In genomic region chr17:44919885-44920564, GRCh38 we compare ENCODE assay signal across 8 cellular contexts. TPM values are rescaled to one million over a fixed set of nuclear protein-coding genes. Genes with fewer than 3 reads are reported as not detected.
A peak's percentile ranks its signal among the peaks of the same experiment; 100 is the strongest.
DNase-seq lines count a peak whose midpoint lies in the region; ATAC-seq, FAIRE-seq and TF ChIP-seq lines count a peak whose summit lies in the region.

No MANE protein-coding gene starts in this region.

- no peak overlapping the region for H3T11ph ChIP-seq in H9 (ENCODE audit: low read length)

- no peak overlapping the region for H4K8ac ChIP-seq in H9 (replicated peaks; ENCODE audit: insufficient read length, low read depth, low read length)

- H2BK12ac ChIP-seq in H9 (ENCODE audit: insufficient read length, low read depth, low read length) = no peak overlapping the region

- H3K4me1 Mint-ChIP-seq in H9 = peaks cover 17 to 32% of the 10 kb centered on the region in 2 experiments

- H3K79me1 ChIP-seq in H9 (ENCODE audit: insufficient read depth, low read depth, low read length, poor library complexity, severe bottlenecking) = no peaks in the 10 kb centered on the region

- H3K4ac ChIP-seq in H9 (ENCODE audit: low read depth, low read length) = no peak overlapping the region

- H3K36me3 Mint-ChIP-seq in H9 (ENCODE audit: insufficient read depth in 1 of 3, low read depth in 3 of 3) = peaks cover 0 to 3% (median 0%) of the 10 kb centered on the region in 3 experiments; a peak in 1 of 7 replicates

- H3K9me3 ChIP-seq in H9 (ENCODE audit: control insufficient read depth, low read depth, low read length) (no peaks in the 10 kb centered on the region), GM12878 (replicated peaks; ENCODE audit: control insufficient read depth, insufficient read depth, low read length) (no peaks in the 10 kb centered on the region), gastrocnemius medialis (no peaks in the 10 kb centered on the region)

- H3K23me2 ChIP-seq in H9 (ENCODE audit: insufficient read length, low read depth, low read length, poor library complexity, severe bottlenecking) = no peaks in the 10 kb centered on the region

- no peak overlapping the region for H4K91ac ChIP-seq in H9 (ENCODE audit: insufficient read length, low read depth, low read length)

- H3K27ac ChIP-seq in H9 (ENCODE audit: insufficient read length, low read depth, low read length) (no peak overlapping the region), GM12878 (ENCODE audit: control insufficient read depth, insufficient read depth) (no peak overlapping the region), gastrocnemius medialis (no peak overlapping the region)

- TF ChIP-seq RAD21 in GM12878 (IDR thresholded peaks at IDR 0.05; ENCODE audit: insufficient read depth, low read depth, low read length) = peak; percentile 86

- H2AFZ ChIP-seq in H9 (ENCODE audit: low read length) = no peak overlapping the region
- H2AFZ ChIP-seq in GM12878 (ENCODE audit: control insufficient read depth, low read depth, low read length) = no peak overlapping the region; the same call in 1 of the 2 replicates

- TF ChIP-seq CTCF in H9 (conservative IDR thresholded peaks at IDR 0.05) (peak; percentile 86), GM12878 (IDR thresholded peaks at IDR 0.05 in 2 of 3, conservative IDR thresholded peaks at IDR 0.05 in 1 of 3; ENCODE audit: control insufficient read depth in 2 of 3, extremely low read depth in 1 of 3, insufficient read depth in 1 of 3, low read depth in 3 of 3, low read length in 3 of 3) (peak; percentile 83 to 98 (median 88); a peak in 5 of 6 replicates), gastrocnemius medialis (IDR thresholded peaks at IDR 0.05 in 4 of 5, conservative IDR thresholded peaks at IDR 0.05 in 1 of 5) (peak; percentile 70 to 88 (median 81))

- H4K5ac ChIP-seq in H9 (ENCODE audit: insufficient read length, low read depth, low read length) = no peak overlapping the region

- no peak overlapping the region for H3K18ac ChIP-seq in H9 (ENCODE audit: insufficient read length, low read depth, low read length)

- CTCF ChIA-PET in GM12878 (lab: Yijun Ruan, JAX) = interaction anchor here (0.6 to 6.9 kb wide), 61 partner anchors 10 to 278 kb away, joined by 3 to 156 read pairs (median 4); partner anchors contain the start of genes ACBD4, C1QL1, EFTUD2 and PLCD3

- POLR2A ChIA-PET in GM12878 (lab: Charles Lee) = interaction anchor here (0.7 to 2.5 kb wide), 7 partner anchors 26 to 203 kb away, joined by 3 to 13 read pairs (median 8); partner anchors contain the start of gene KIF18B

- peak; percentile 97 for ATAC-seq in GM12878
- ATAC-seq in gastrocnemius medialis = peak; percentile 91 to 92
- ATAC-seq in GM18858 (IDR thresholded peaks at IDR 0.05; ENCODE audit: unreplicated experiment) = no peak

- no peak for TF ChIP-seq POLR2A in GM12878 (IDR thresholded peaks at IDR 0.05; ENCODE audit: low read depth, low read length)
- TF ChIP-seq POLR2A in gastrocnemius medialis (IDR thresholded peaks at IDR 0.05) = no peak

- in situ Hi-C loops in GM12878 (cut with MboI) = loop anchor here (10.0 kb wide), 2 partner anchors 105 to 185 kb away; no protein-coding TSS in a partner anchor
- in situ Hi-C loops in gastrocnemius medialis (cut with MboI; ENCODE audit: low sequenced_read_pairs in 4 of 4) = loop anchor here (5.0 to 25.0 kb wide), 7 partner anchors 95 to 217 kb away; partner anchors contain the start of genes ACBD4 (in 2 of the 4), PLCD3 (in 2 of the 4) and HEXIM1 (in 1 of the 4)

- H3K9me3 Mint-ChIP-seq in H9 = no peaks in the 10 kb centered on the region

- H2BK120ac ChIP-seq in H9 (ENCODE audit: low read depth, low read length, poor library complexity, severe bottlenecking) = no peak overlapping the region

- intact Hi-C loops in GM12878 (cut with micrococcal nuclease; ENCODE audit: unreplicated experiment) = loop anchor here (1.0 to 5.0 kb wide), 4 partner anchors 102 to 215 kb away; partner anchors contain the start of gene ACBD4
- intact Hi-C loops in gastrocnemius medialis (cut with DNase I; ENCODE audit: low total_unique reads) = loop anchor here (1.0 to 10.0 kb wide), 4 partner anchors 99 to 275 kb away; partner anchors contain the start of gene ACBD4

- H3K23ac ChIP-seq in H9 (ENCODE audit: insufficient read length, low read depth, low read length) = no peak overlapping the region

- H2BK5ac ChIP-seq in H9 (ENCODE audit: insufficient read length, low read length) = no peak overlapping the region

- TF ChIP-seq EP300 in GM12878 (IDR thresholded peaks at IDR 0.05; ENCODE audit: borderline replicate concordance in 1 of 2, control insufficient read depth in 1 of 2, low read depth in 2 of 2, low read length in 2 of 2) = no peak

- H2AK5ac ChIP-seq in H9 (ENCODE audit: insufficient read length, low read length) = no peak overlapping the region

- no TSS peak for BruUV-seq in GM12878 (replicated peaks; lab: Mats Ljungman, UMichigan)

- H3K27ac Mint-ChIP-seq in H9 = no peak overlapping the region

- H3K4me3 ChIP-seq in GM12878 = no peak overlapping the region
- no peak overlapping the region for H3K4me3 ChIP-seq in gastrocnemius medialis

- H3K9ac ChIP-seq in H9 (ENCODE audit: extremely low read depth, insufficient read length, low read length) (no peak overlapping the region), GM12878 (ENCODE audit: control insufficient read depth, insufficient read depth, low read length) (no peak overlapping the region)

- H3K36me3 ChIP-seq in GM12878 (ENCODE audit: control insufficient read depth in 2 of 2, insufficient read depth in 2 of 2, low read length in 1 of 2) (no peaks in the 10 kb centered on the region; a peak in 1 of 4 replicates), gastrocnemius medialis (no peaks in the 10 kb centered on the region)

- H3K4me1 ChIP-seq in H9 (ENCODE audit: insufficient read depth, low read length) (peaks cover 7% of the 10 kb centered on the region; the same call in 1 of the 2 replicates), GM12878 (ENCODE audit: control insufficient read depth, insufficient read depth, low read length) (peaks cover 12% of the 10 kb centered on the region), gastrocnemius medialis (peaks cover 0 to 8% of the 10 kb centered on the region in 2 donors)

- FAIRE-seq in GM12878 (lab: Jason Lieb, UNC) = peak; percentile 97

- no peak overlapping the region for H3K56ac ChIP-seq in H9 (ENCODE audit: insufficient read length, low read depth, low read length)

- peak; percentile 84 for DNase-seq in DMS53 treated with DMSO at 0.1 percent for 48 hours (lab: John Stamatoyannopoulos, UW; ENCODE audit: unreplicated experiment)
- peak; percentile 94 for DNase-seq in H9
- DNase-seq in NCI-H146 treated with DMSO at 0.1 percent for 48 hours (lab: John Stamatoyannopoulos, UW; ENCODE audit: unreplicated experiment) = peak; percentile 58
- peak; percentile 68 for DNase-seq in T1000 (lab: John Stamatoyannopoulos, UW)
- DNase-seq in GM12878 (ENCODE audit: low read depth, low spot score) = peak; percentile 54
- DNase-seq in hypothalamus (lab: John Stamatoyannopoulos, UW) = peak in 47 of 51 donors; percentile 30 to 89 (median 70)
- DNase-seq in gastrocnemius medialis = peak; percentile 66 to 73

- H4K20me1 ChIP-seq in H9 (ENCODE audit: control insufficient read depth, insufficient read depth, insufficient read length) (no peaks in the 10 kb centered on the region), GM12878 (ENCODE audit: control insufficient read depth, insufficient read depth) (no peaks in the 10 kb centered on the region)

- no peak overlapping the region for H2BK15ac ChIP-seq in H9 (ENCODE audit: low read depth, low read length)

- H3K4me3 Mint-ChIP-seq in H9 = no peak overlapping the region; a peak in 1 of 5 replicates

- RAD21 ChIA-PET in GM12878 (lab: Charles Lee; ENCODE audit: unreplicated experiment) = interaction anchor here (0.7 to 4.6 kb wide), 28 partner anchors 10 to 278 kb away, joined by 3 to 82 read pairs (median 4); partner anchors contain the start of genes ACBD4, C1QL1, EFTUD2 and KIF18B

- SMC1A ChIA-PET in GM12878 (lab: Charles Lee; ENCODE audit: uncharacterized antibody, unreplicated experiment) = interaction anchor here (0.7 to 6.5 kb wide), 33 partner anchors 10 to 278 kb away, joined by 3 to 90 read pairs (median 4); partner anchors contain the start of genes ACBD4, EFTUD2, HEXIM2 and NMT1

- H3K4me2 ChIP-seq in H9 (ENCODE audit: insufficient read depth, insufficient read length, low read length) (no peak overlapping the region), GM12878 (ENCODE audit: control insufficient read depth, insufficient read depth) (peak overlapping the region; percentile 39)

- peaks cover 23% of the 10 kb centered on the region for H3K27me3 Mint-ChIP-seq in H9 (ENCODE audit: low read depth)

- no peak overlapping the region for H3K14ac ChIP-seq in H9 (ENCODE audit: insufficient read depth, low read length)

- H2BK20ac ChIP-seq in H9 (ENCODE audit: low read depth, low read length, poor library complexity, severe bottlenecking) = no peak overlapping the region

- H3K27me3 ChIP-seq in H9 (ENCODE audit: insufficient read depth, low read length) (0 out of 2 replicates have a peak, but pooled peaks cover 2% of the 10 kb centered on the region), GM12878 (replicated peaks in 1 of 2; ENCODE audit: control insufficient read depth in 2 of 2, insufficient read depth in 2 of 2, low read length in 1 of 2) (peaks cover 0 to 3% of the 10 kb centered on the region in 2 experiments; a peak in 1 of 4 replicates), gastrocnemius medialis (no peaks in the 10 kb centered on the region)

- no peaks in the 10 kb centered on the region for H3K79me2 ChIP-seq in H9 (ENCODE audit: insufficient read depth, low read length)
- H3K79me2 ChIP-seq in GM12878 (ENCODE audit: control insufficient read depth, insufficient read depth, low read length) = no peaks in the 10 kb centered on the region

- no CpG with 5 or more reads among the region's 9 CpGs for WGBS in H9 (ENCODE audit: extremely low coverage, insufficient read length, low lambda C conversion rate)
- 0% methylated on average over 9 of the region's 9 CpGs for WGBS in GM12878 (ENCODE audit: insufficient coverage, insufficient replicate concordance, low lambda C conversion rate, missing lambda C conversion rate)

RNA-seq across cellular contexts. Expression of gene GFAP, which starts 4.7 kb away (rescaled TPM):
- 1.1 and 1.2 TPM in 2 replicates for total RNA-seq in H9 (2021)
- total RNA-seq in GM12878 (2013; cell fraction: nucleolus; rRNA removed) = not detected in 2 replicates
- total RNA-seq in GM12878 (2014; rRNA removed) = not detected in 2 replicates
- not detected in 2 replicates for total RNA-seq in GM12878 (2014; rRNA removed; fragmentation: Illumina TruSeq; extraction: Trizol)
- not detected in 2 replicates for total RNA-seq in GM12878 (2021)
- not detected for polyA plus RNA-seq in GM12878 (2011; ENCODE audit: low read depth)
- not detected in 2 replicates for polyA plus RNA-seq in GM12878 (2011; rRNA removed)
- polyA plus RNA-seq in GM12878 (2011; cell fraction: cytosol; rRNA removed) = not detected in 2 replicates
- polyA plus RNA-seq in GM12878 (2011; cell fraction: nucleus; rRNA removed) = 0.25 TPM in 1 of 2 replicates, not detected in the other
- 0.04 TPM in 1 of 2 replicates, not detected in the other for polyA plus RNA-seq in GM12878 (2012)
- polyA plus RNA-seq in GM12878 (2014; fragmentation: Illumina TruSeq; extraction: Trizol) = not detected in 2 replicates
- polyA plus RNA-seq in GM12878 (2014; fragmentation: Nextera tagmentation; extraction: Ambion mirVana) = under 1 TPM in 1 of 2 experiments, not detected in 1; 0.04 TPM
- not detected in 2 replicates for polyA plus RNA-seq in GM12878 (2014; rRNA removed)
- under 1 TPM in 1 of 2 experiments, not detected in 1; 0.25 TPM for polyA plus RNA-seq in GM12878 (2016; fragmentation: Nextera tagmentation; extraction: Ambion mirVana)
- not detected in 2 replicates for polyA minus RNA-seq in GM12878 (2011; rRNA and poly(A)+ RNA removed)
- not detected in 2 replicates for polyA minus RNA-seq in GM12878 (2011; cell fraction: cytosol; rRNA and poly(A)+ RNA removed)
- not detected in 2 replicates for polyA minus RNA-seq in GM12878 (2011; cell fraction: nucleus; rRNA and poly(A)+ RNA removed)
- not detected for total RNA-seq in gastrocnemius medialis

RNA-seq across cellular contexts. Expression of gene EFTUD2, which starts 20.8 kb away (rescaled TPM):
- total RNA-seq in H9 (2021) = 150 and 161 TPM in 2 replicates
- 345 and 489 TPM in 2 replicates for total RNA-seq in GM12878 (2013; cell fraction: nucleolus; rRNA removed)
- 92.0 and 98.1 TPM in 2 replicates for total RNA-seq in GM12878 (2014; rRNA removed)
- 115 and 124 TPM in 2 replicates for total RNA-seq in GM12878 (2014; rRNA removed; fragmentation: Illumina TruSeq; extraction: Trizol)
- 154 and 159 TPM in 2 replicates for total RNA-seq in GM12878 (2021)
- polyA plus RNA-seq in GM12878 (2011; ENCODE audit: low read depth) = 56.9 TPM
- 198 and 251 TPM in 2 replicates for polyA plus RNA-seq in GM12878 (2011; rRNA removed)
- polyA plus RNA-seq in GM12878 (2011; cell fraction: cytosol; rRNA removed) = 175 and 183 TPM in 2 replicates
- polyA plus RNA-seq in GM12878 (2011; cell fraction: nucleus; rRNA removed) = 184 and 284 TPM in 2 replicates
- 59.0 and 69.5 TPM in 2 replicates for polyA plus RNA-seq in GM12878 (2012)
- 128 and 156 TPM in 2 replicates for polyA plus RNA-seq in GM12878 (2014; fragmentation: Illumina TruSeq; extraction: Trizol)
- 10 to 100 TPM; 33.0 to 39.4 TPM for polyA plus RNA-seq in GM12878 (2014; fragmentation: Nextera tagmentation; extraction: Ambion mirVana)
- 114 and 115 TPM in 2 replicates for polyA plus RNA-seq in GM12878 (2014; rRNA removed)
- 100 to 1,000 TPM; 157 to 173 TPM for polyA plus RNA-seq in GM12878 (2016; fragmentation: Nextera tagmentation; extraction: Ambion mirVana)
- polyA minus RNA-seq in GM12878 (2011; rRNA and poly(A)+ RNA removed) = 313 and 326 TPM in 2 replicates
- polyA minus RNA-seq in GM12878 (2011; cell fraction: cytosol; rRNA and poly(A)+ RNA removed) = 54.5 and 63.2 TPM in 2 replicates
- 75.6 and 112 TPM in 2 replicates for polyA minus RNA-seq in GM12878 (2011; cell fraction: nucleus; rRNA and poly(A)+ RNA removed)
- 100 to 1,000 TPM in 1 of 4 donors, 10 to 100 TPM in 3; 65.0 to 116 (median 81.3) TPM for total RNA-seq in gastrocnemius medialis

RNA-seq across cellular contexts. Expression of gene KIF18B, which starts 27.5 kb away (rescaled TPM):
- 51.8 and 52.6 TPM in 2 replicates for total RNA-seq in H9 (2021)
- 15.4 and 21.6 TPM in 2 replicates for total RNA-seq in GM12878 (2013; cell fraction: nucleolus; rRNA removed)
- total RNA-seq in GM12878 (2014; rRNA removed) = 10.6 and 12.0 TPM in 2 replicates
- total RNA-seq in GM12878 (2014; rRNA removed; fragmentation: Illumina TruSeq; extraction: Trizol) = 9.2 and 10.3 TPM in 2 replicates
- 39.4 and 44.4 TPM in 2 replicates for total RNA-seq in GM12878 (2021)
- 5.8 TPM for polyA plus RNA-seq in GM12878 (2011; ENCODE audit: low read depth)
- polyA plus RNA-seq in GM12878 (2011; rRNA removed) = 14.2 and 28.6 TPM in 2 replicates
- polyA plus RNA-seq in GM12878 (2011; cell fraction: cytosol; rRNA removed) = 26.3 and 33.9 TPM in 2 replicates
- polyA plus RNA-seq in GM12878 (2011; cell fraction: nucleus; rRNA removed) = 116 and 176 TPM in 2 replicates
- polyA plus RNA-seq in GM12878 (2012) = 10.5 and 11.3 TPM in 2 replicates
- 11.9 and 22.0 TPM in 2 replicates for polyA plus RNA-seq in GM12878 (2014; fragmentation: Illumina TruSeq; extraction: Trizol)
- 1 to 10 TPM; 2.8 to 3.1 TPM for polyA plus RNA-seq in GM12878 (2014; fragmentation: Nextera tagmentation; extraction: Ambion mirVana)
- polyA plus RNA-seq in GM12878 (2014; rRNA removed) = 44.7 and 46.2 TPM in 2 replicates
- polyA plus RNA-seq in GM12878 (2016; fragmentation: Nextera tagmentation; extraction: Ambion mirVana) = 10 to 100 TPM; 20.4 to 20.5 TPM
- polyA minus RNA-seq in GM12878 (2011; rRNA and poly(A)+ RNA removed) = 27.9 and 34.2 TPM in 2 replicates
- polyA minus RNA-seq in GM12878 (2011; cell fraction: cytosol; rRNA and poly(A)+ RNA removed) = 16.8 and 18.3 TPM in 2 replicates
- 28.7 and 55.6 TPM in 2 replicates for polyA minus RNA-seq in GM12878 (2011; cell fraction: nucleus; rRNA and poly(A)+ RNA removed)
- total RNA-seq in gastrocnemius medialis = 1 to 10 TPM in 1 of 4 donors, under 1 TPM in 1, not detected in 2; 0.09 to 1.7 TPM

RNA-seq across cellular contexts. Expression of gene C1QL1, which starts 48.1 kb away (rescaled TPM):
- total RNA-seq in H9 (2021) = 6.0 and 6.4 TPM in 2 replicates
- total RNA-seq in GM12878 (2013; cell fraction: nucleolus; rRNA removed) = not detected in 2 replicates
- not detected in 2 replicates for total RNA-seq in GM12878 (2014; rRNA removed)
- not detected in 2 replicates for total RNA-seq in GM12878 (2014; rRNA removed; fragmentation: Illumina TruSeq; extraction: Trizol)
- not detected in 2 replicates for total RNA-seq in GM12878 (2021)
- polyA plus RNA-seq in GM12878 (2011; ENCODE audit: low read depth) = not detected
- polyA plus RNA-seq in GM12878 (2011; rRNA removed) = not detected in 2 replicates
- not detected in 2 replicates for polyA plus RNA-seq in GM12878 (2011; cell fraction: cytosol; rRNA removed)
- not detected in 2 replicates for polyA plus RNA-seq in GM12878 (2011; cell fraction: nucleus; rRNA removed)
- polyA plus RNA-seq in GM12878 (2012) = 0.11 TPM in 1 of 2 replicates, not detected in the other
- not detected in 2 replicates for polyA plus RNA-seq in GM12878 (2014; fragmentation: Illumina TruSeq; extraction: Trizol)
- not detected for polyA plus RNA-seq in GM12878 (2014; fragmentation: Nextera tagmentation; extraction: Ambion mirVana)
- polyA plus RNA-seq in GM12878 (2014; rRNA removed) = not detected in 2 replicates
- not detected for polyA plus RNA-seq in GM12878 (2016; fragmentation: Nextera tagmentation; extraction: Ambion mirVana)
- not detected in 2 replicates for polyA minus RNA-seq in GM12878 (2011; rRNA and poly(A)+ RNA removed)
- not detected in 2 replicates for polyA minus RNA-seq in GM12878 (2011; cell fraction: cytosol; rRNA and poly(A)+ RNA removed)
- not detected in 2 replicates for polyA minus RNA-seq in GM12878 (2011; cell fraction: nucleus; rRNA and poly(A)+ RNA removed)
- total RNA-seq in gastrocnemius medialis = not detected
